22 cellular contexts compared by ENCODE assay signal in the genomic region with DNA sequence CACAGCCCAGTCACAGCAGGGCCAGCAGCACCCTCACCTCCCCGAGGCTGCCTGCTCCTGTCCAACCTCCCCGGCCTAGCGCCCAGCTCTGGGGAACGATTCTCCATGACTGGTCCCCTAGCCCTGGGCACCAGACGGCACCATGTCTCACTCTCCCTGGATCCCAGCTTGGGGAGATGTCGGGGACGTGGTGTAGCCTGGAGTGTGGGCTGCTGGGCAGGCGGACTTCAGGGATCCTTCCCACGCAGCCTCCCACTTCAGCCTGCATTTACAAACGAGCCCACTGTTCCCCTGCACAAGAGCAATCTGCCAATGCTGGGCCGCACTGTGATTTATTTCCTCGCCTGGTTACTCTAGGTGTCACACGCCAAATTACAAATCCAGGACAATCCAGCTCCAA.
"Had no signal": no experiment of that assay in that cellular context is flagged by ENCODE, and none has a peak within 500 bp of the region (broad histone marks: within the 10 kb centered on the region; RNA-seq: fewer than 3 reads in every experiment).

No MANE protein-coding gene starts in this region.

- ATAC-seq: left colon, left ventricle myocardium superior, sciatic nerve had no signal

- H3K27me3 Mint-ChIP-seq: naive B cell had no signal

- H3K4me3 Mint-ChIP-seq: naive B cell, nephron had no signal

- H3K27ac ChIP-seq: coronary artery, parathyroid adenoma, prostate gland, spleen, tibial artery, upper lobe of left lung had no signal

- H3K9me3 ChIP-seq: prostate gland, spleen, tibial artery, upper lobe of left lung had no signal

- H3K9me3 Mint-ChIP-seq: naive B cell, nephron had no signal

- DNase-seq: effector CD4-positive, alpha-beta T cell; foreskin melanocyte; head of caudate nucleus; hippocampal formation; left colon; left ventricle myocardium superior; mesendoderm; naive B cell; occipital lobe; retina; spleen; stimulated activated CD4-positive, alpha-beta T cell treated with anti-CD3 and anti-CD28 coated beads, Interleukin-2, amount 100 ng/mL, for 24 hours; stimulated activated CD4-positive, alpha-beta T cell treated with anti-CD3 and anti-CD28 coated beads, Interleukin-4, amount 100 ng/mL, for 4 hours; stimulated activated naive CD4-positive, alpha-beta T cell treated with Interleukin-2 at 50 U/mL for 16 hours; tibial artery; upper lobe of left lung had no signal

- H3K27ac Mint-ChIP-seq: nephron had no signal

- H3K4me3 ChIP-seq: coronary artery, lung, prostate gland, spleen, tibial artery, upper lobe of left lung had no signal

- H3K4me1 Mint-ChIP-seq: nephron had no signal

- H3K4me1 ChIP-seq: parathyroid adenoma, prostate gland, tibial artery, upper lobe of left lung had no signal
